In genomic region chr13:25267715-25268114, GRCh38 we compare ENCODE assay signal across 1 cellular context.
TF ChIP-seq lines count a peak whose summit lies in the region.

No MANE protein-coding gene starts in this region.

TF ChIP-seq in endothelial cell of umbilical vein, 7 proteins besides CTCF, POLR2A, EP300 and RAD21 (continued from another document):
- TF ChIP-seq JUN (IDR thresholded peaks at IDR 0.05; ENCODE audit: borderline replicate concordance, insufficient read depth, insufficient read length, low read depth): no peak
